ENCODE assay signal across 1 cellular context in the genomic region with DNA sequence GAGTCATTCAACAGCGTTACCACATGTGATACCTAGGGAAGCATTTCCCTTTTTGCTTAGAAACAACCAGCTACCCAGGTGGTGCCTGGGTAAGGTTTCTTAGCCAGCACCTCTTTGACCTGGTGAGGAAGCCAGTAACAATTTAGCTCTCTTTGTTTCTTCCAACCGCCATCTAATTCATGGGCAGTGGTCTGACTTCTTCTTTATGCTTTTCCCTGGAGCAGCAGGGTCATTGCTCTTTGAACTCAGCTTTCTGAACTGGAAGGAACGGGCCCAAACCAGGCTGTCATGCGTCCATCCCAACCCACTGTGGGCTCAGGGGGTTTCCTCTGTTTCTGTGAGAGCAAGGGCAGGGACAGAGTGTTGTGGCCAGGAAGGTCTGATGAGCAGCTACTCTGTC.
TF ChIP-seq lines count a peak whose summit lies in the region.

No MANE protein-coding gene starts in this region.

TF ChIP-seq in GM12878, 131 proteins besides CTCF, POLR2A, EP300 and RAD21:
- TF ChIP-seq RBBP5 (conservative IDR thresholded peaks at IDR 0.05) (no peak), MLLT1 (IDR thresholded peaks at IDR 0.05) (no peak), NR2C1 (IDR thresholded peaks at IDR 0.05) (no peak), REST (IDR thresholded peaks at IDR 0.05; ENCODE audit: low read depth, low read length) (no peak), ZSCAN29 (IDR thresholded peaks at IDR 0.05) (no peak)
